Comparison of ENCODE assay signal across 9 cellular contexts in genomic region chr18:27004056-27004829, GRCh38.
DNase-seq lines count a peak whose midpoint lies in the region; ATAC-seq, FAIRE-seq and TF ChIP-seq lines count a peak whose summit lies in the region.
"Had no signal": no experiment of that assay in that cellular context is flagged by ENCODE, and none has a peak within 500 bp of the region (broad histone marks: within the 10 kb centered on the region; RNA-seq: fewer than 3 reads in every experiment).

No MANE protein-coding gene starts in this region.

- H3K4me1 Mint-ChIP-seq in activated CD4-positive, alpha-beta memory T cell treated with anti-CD3 and anti-CD28 coated beads for 36 hours (ENCODE audit: low read depth), result no peaks in the 10 kb centered on the region

- H3K4me1 ChIP-seq in lower lobe of right lung, result no peaks in the 10 kb centered on the region

- intact Hi-C loops in lower lobe of right lung (cut with DNase I) (no loop called here), left cardiac atrium (cut with DNase I) (no loop called here)
- intact Hi-C loops in activated CD4-positive, alpha-beta memory T cell treated with anti-CD3 and anti-CD28 coated beads for 36 hours (cut with micrococcal nuclease), result no loop called here

- H3K9me3 Mint-ChIP-seq in activated CD4-positive, alpha-beta memory T cell treated with anti-CD3 and anti-CD28 coated beads for 36 hours, result no peaks in the 10 kb centered on the region

- no peaks in the 10 kb centered on the region for H3K36me3 ChIP-seq in lower lobe of right lung

- H3K27me3 Mint-ChIP-seq in activated CD4-positive, alpha-beta memory T cell treated with anti-CD3 and anti-CD28 coated beads for 36 hours, result no peaks in the 10 kb centered on the region

- H3K4me3 ChIP-seq in lower lobe of right lung, result no peak overlapping the region

- no peak for ATAC-seq in lower lobe of right lung
- no peak for ATAC-seq in HG03108 (IDR thresholded peaks at IDR 0.05; ENCODE audit: unreplicated experiment)
- ATAC-seq in left cardiac atrium, result no peak

- POLR2A ChIA-PET in activated CD4-positive, alpha-beta memory T cell treated with anti-CD3 and anti-CD28 coated beads for 36 hours (lab: Charles Lee), result no interaction called here

- peak; percentile 43 for TF ChIP-seq CTCF in D721Med (IDR thresholded peaks at IDR 0.05; ENCODE audit: insufficient read depth, missing control alignments)
- TF ChIP-seq CTCF in lower lobe of right lung (IDR thresholded peaks at IDR 0.05), result peak; percentile 22

- H3K27me3 ChIP-seq in lower lobe of right lung (ENCODE audit: low read depth), result no peaks in the 10 kb centered on the region

- DNase-seq in D721Med (ENCODE audit: insufficient read length, low spot score) (no peak), astrocyte of the hippocampus (ENCODE audit: low read depth, low spot score) (peak; percentile 40), lower lobe of right lung (no peak), SIG-M5 (lab: John Stamatoyannopoulos, UW) (no peak), left cardiac atrium (no peak)
- no peak for DNase-seq in activated CD4-positive, alpha-beta memory T cell treated with anti-CD3 and anti-CD28 coated beads for 36 hours
- DNase-seq: stimulated activated naive CD4-positive, alpha-beta T cell had no signal

- H3K4me3 Mint-ChIP-seq in activated CD4-positive, alpha-beta memory T cell treated with anti-CD3 and anti-CD28 coated beads for 36 hours, result no peak overlapping the region

- no peaks in the 10 kb centered on the region for H3K36me3 Mint-ChIP-seq in activated CD4-positive, alpha-beta memory T cell treated with anti-CD3 and anti-CD28 coated beads for 36 hours

- CTCF ChIA-PET in activated CD4-positive, alpha-beta memory T cell treated with anti-CD3 and anti-CD28 coated beads for 36 hours (lab: Charles Lee), result no interaction called here

- no peaks in the 10 kb centered on the region for H3K9me3 ChIP-seq in lower lobe of right lung

- H3K27ac Mint-ChIP-seq in activated CD4-positive, alpha-beta memory T cell treated with anti-CD3 and anti-CD28 coated beads for 36 hours, result no peak overlapping the region

- H3K27ac ChIP-seq in lower lobe of right lung, result no peak overlapping the region

- FAIRE-seq in D721Med (lab: Jason Lieb, UNC), result peak; percentile 66

- peak; percentile 46 for TF ChIP-seq RAD21 in Ishikawa (IDR thresholded peaks at IDR 0.05; ENCODE audit: low read depth)

- TF ChIP-seq EP300 in Ishikawa (IDR thresholded peaks at IDR 0.05; ENCODE audit: borderline replicate concordance), result no peak

TF ChIP-seq in Ishikawa, 13 proteins besides CTCF, POLR2A, EP300 and RAD21:
- TF ChIP-seq ZBTB7A (IDR thresholded peaks at IDR 0.05; ENCODE audit: low read depth), result no peak
